17 cellular contexts compared by ENCODE assay signal in the genomic region with DNA sequence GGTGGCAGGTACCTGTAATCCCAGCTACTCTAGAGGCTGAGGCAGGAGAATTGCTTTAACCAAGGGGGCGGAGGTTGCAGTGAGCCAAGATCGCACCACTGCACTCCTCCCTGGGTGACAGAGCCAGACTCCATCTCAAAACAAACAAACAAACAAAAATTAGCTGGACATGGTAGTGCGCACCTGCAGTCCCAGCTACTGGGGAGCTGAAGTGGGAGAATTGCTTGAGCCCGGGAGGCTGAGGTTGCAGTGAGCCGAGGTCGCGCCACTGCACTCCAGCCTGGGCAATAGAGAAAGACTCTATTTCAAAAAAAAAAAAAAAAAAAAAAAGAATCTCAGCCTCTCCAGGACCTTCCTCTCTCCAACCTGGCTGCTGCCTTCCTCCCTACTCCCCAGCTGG. TPM values are rescaled to one million over a fixed set of nuclear protein-coding genes. Genes with fewer than 3 reads are reported as not detected.
A peak's percentile ranks its signal among the peaks of the same experiment; 100 is the strongest.
DNase-seq lines count a peak whose midpoint lies in the region; ATAC-seq and TF ChIP-seq lines count a peak whose summit lies in the region.
"Had no signal": no experiment of that assay in that cellular context is flagged by ENCODE, and none has a peak within 500 bp of the region (broad histone marks: within the 10 kb centered on the region; RNA-seq: fewer than 3 reads in every experiment).

No MANE protein-coding gene starts in this region.

- H3K27me3 Mint-ChIP-seq in activated naive CD8-positive, alpha-beta T cell treated with anti-CD3 and anti-CD28 coated beads, Interleukin-2, amount 10 ng/mL, durations not matched to agents 7 days and 5 days = no peaks in the 10 kb centered on the region
- no peaks in the 10 kb centered on the region for H3K27me3 Mint-ChIP-seq in activated naive CD8-positive, alpha-beta T cell treated with anti-CD3 and anti-CD28 coated beads, Interleukin-2, amount 50 U/mL, for 24 hours
- H3K27me3 Mint-ChIP-seq in effector memory CD8-positive, alpha-beta T cell = no peaks in the 10 kb centered on the region
- H3K27me3 Mint-ChIP-seq: B cell; CD4-positive, alpha-beta memory T cell had no signal

- no peak for TF ChIP-seq CTCF in tibial artery (IDR thresholded peaks at IDR 0.05)

- H3K27ac ChIP-seq in tibial artery = no peak overlapping the region

- no peak for ATAC-seq in activated naive CD8-positive, alpha-beta T cell treated with anti-CD3 and anti-CD28 coated beads, Interleukin-2, amount 10 ng/mL, durations not matched to agents 7 days and 5 days (ENCODE audit: low read depth)
- no peak for ATAC-seq in activated naive CD8-positive, alpha-beta T cell treated with anti-CD3 and anti-CD28 coated beads, Interleukin-2, amount 50 U/mL, for 24 hours
- no peak for ATAC-seq in effector memory CD8-positive, alpha-beta T cell (replicated peaks)
- ATAC-seq: GM23338 had no signal

- POLR2A ChIA-PET in activated naive CD8-positive, alpha-beta T cell treated with anti-CD3 and anti-CD28 coated beads, Interleukin-2, amount 10 ng/mL, durations not matched to agents 7 days and 5 days (lab: Charles Lee) = no interaction called here

- H3K4me1 Mint-ChIP-seq in activated naive CD8-positive, alpha-beta T cell treated with anti-CD3 and anti-CD28 coated beads, Interleukin-2, amount 10 ng/mL, durations not matched to agents 7 days and 5 days = peaks cover 1% of the 10 kb centered on the region
- H3K4me1 Mint-ChIP-seq in activated naive CD8-positive, alpha-beta T cell treated with anti-CD3 and anti-CD28 coated beads, Interleukin-2, amount 50 U/mL, for 24 hours = no peaks in the 10 kb centered on the region
- peaks cover 0 to 3% of the 10 kb centered on the region in 2 donors for H3K4me1 Mint-ChIP-seq in effector memory CD8-positive, alpha-beta T cell (ENCODE audit: low read depth in 2 of 2)
- H3K4me1 Mint-ChIP-seq: B cell, GM23338 had no signal

- H3K4me3 ChIP-seq in tibial artery = no peak overlapping the region
- H3K4me3 ChIP-seq: GM23338 had no signal

- H3K9me3 ChIP-seq in tibial artery = no peaks in the 10 kb centered on the region

- peaks cover 14% of the 10 kb centered on the region for H3K36me3 Mint-ChIP-seq in activated naive CD8-positive, alpha-beta T cell treated with anti-CD3 and anti-CD28 coated beads, Interleukin-2, amount 10 ng/mL, durations not matched to agents 7 days and 5 days
- H3K36me3 Mint-ChIP-seq in activated naive CD8-positive, alpha-beta T cell treated with anti-CD3 and anti-CD28 coated beads, Interleukin-2, amount 50 U/mL, for 24 hours (ENCODE audit: low read depth) = peaks cover 17% of the 10 kb centered on the region
- peaks cover 79% of the 10 kb centered on the region for H3K36me3 Mint-ChIP-seq in effector memory CD8-positive, alpha-beta T cell (ENCODE audit: insufficient read depth)

- no peaks in the 10 kb centered on the region for H3K27me3 ChIP-seq in tibial artery

- intact Hi-C loops in tibial artery (cut with DNase I; ENCODE audit: low total_unique reads) = loop anchor here (1.0 kb wide), 1 partner anchor 13 kb away; no protein-coding TSS in a partner anchor

- peak; percentile 5 for DNase-seq in activated T-cell treated with anti-CD3 and anti-CD28 coated beads, Interleukin-2, amount 50 U/mL, for 1 hour
- DNase-seq in activated T-cell treated with anti-CD3 and anti-CD28 coated beads, Interleukin-2, amount 50 U/mL, for 48 hours = no peak
- peak; percentile 6 for DNase-seq in activated naive CD8-positive, alpha-beta T cell treated with anti-CD3 and anti-CD28 coated beads, Interleukin-2, amount 10 ng/mL, durations not matched to agents 7 days and 5 days
- no peak for DNase-seq in activated naive CD8-positive, alpha-beta T cell treated with anti-CD3 and anti-CD28 coated beads, Interleukin-2, amount 50 U/mL, for 24 hours
- DNase-seq in effector memory CD8-positive, alpha-beta T cell = no peak
- DNase-seq in tibial artery (peak; percentile 4 to 12), putamen (ENCODE audit: low spot score) (no peak), foreskin melanocyte (no peak)
- DNase-seq: C1 segment of cervical spinal cord; CD4-positive, alpha-beta memory T cell; COR-L47; DMS153; DMS79 treated with DMSO at 0.1 percent for 48 hours; EL; H7 had no signal

- H3K27ac Mint-ChIP-seq in activated naive CD8-positive, alpha-beta T cell treated with anti-CD3 and anti-CD28 coated beads, Interleukin-2, amount 10 ng/mL, durations not matched to agents 7 days and 5 days = no peak overlapping the region
- H3K27ac Mint-ChIP-seq in activated naive CD8-positive, alpha-beta T cell treated with anti-CD3 and anti-CD28 coated beads, Interleukin-2, amount 50 U/mL, for 24 hours = no peak overlapping the region
- peak overlapping the region; percentile 75 to 80 for H3K27ac Mint-ChIP-seq in effector memory CD8-positive, alpha-beta T cell
- H3K27ac Mint-ChIP-seq: B cell, GM23338 had no signal

- H3K9me3 Mint-ChIP-seq in activated naive CD8-positive, alpha-beta T cell treated with anti-CD3 and anti-CD28 coated beads, Interleukin-2, amount 10 ng/mL, durations not matched to agents 7 days and 5 days = no peaks in the 10 kb centered on the region
- H3K9me3 Mint-ChIP-seq in activated naive CD8-positive, alpha-beta T cell treated with anti-CD3 and anti-CD28 coated beads, Interleukin-2, amount 50 U/mL, for 24 hours = no peaks in the 10 kb centered on the region
- H3K9me3 Mint-ChIP-seq in effector memory CD8-positive, alpha-beta T cell = no peaks in the 10 kb centered on the region
- H3K9me3 Mint-ChIP-seq: GM23338 had no signal

- H3K4me1 ChIP-seq in tibial artery = no peaks in the 10 kb centered on the region

- H3K36me3 ChIP-seq in tibial artery = peaks cover 22 to 46% (median 39%) of the 10 kb centered on the region in 3 donors

- H3K4me3 Mint-ChIP-seq in activated naive CD8-positive, alpha-beta T cell treated with anti-CD3 and anti-CD28 coated beads, Interleukin-2, amount 10 ng/mL, durations not matched to agents 7 days and 5 days = no peak overlapping the region
- H3K4me3 Mint-ChIP-seq in activated naive CD8-positive, alpha-beta T cell treated with anti-CD3 and anti-CD28 coated beads, Interleukin-2, amount 50 U/mL, for 24 hours = no peak overlapping the region
- peak overlapping the region in 1 of 2 donors; percentile 11 for H3K4me3 Mint-ChIP-seq in effector memory CD8-positive, alpha-beta T cell
- H3K4me3 Mint-ChIP-seq: B cell; CD4-positive, alpha-beta memory T cell; GM23338 had no signal

RNA-seq across cellular contexts. Expression of a gene that starts 20.1 kb away (rescaled TPM):
- 100 to 1,000 TPM; 315 to 318 TPM for total RNA-seq in activated naive CD8-positive, alpha-beta T cell treated with anti-CD3 and anti-CD28 coated beads, Interleukin-2, amount 10 ng/mL, durations not matched to agents 7 days and 5 days

RNA-seq across cellular contexts. Expression of a gene that starts 46.9 kb away (rescaled TPM):
- 10 to 100 TPM; 15.2 to 16.1 TPM for total RNA-seq in activated naive CD8-positive, alpha-beta T cell treated with anti-CD3 and anti-CD28 coated beads, Interleukin-2, amount 10 ng/mL, durations not matched to agents 7 days and 5 days

Comparison
In these comparisons a context has a peak if more than half of its experiments do, and no peak if none do; other contexts are left out.
1. DNase-seq: peak in activated T-cell treated with anti-CD3 and anti-CD28 coated beads, Interleukin-2, amount 50 U/mL, for 1 hour (single experiment), activated naive CD8-positive, alpha-beta T cell treated with anti-CD3 and anti-CD28 coated beads, Interleukin-2, amount 10 ng/mL, durations not matched to agents 7 days and 5 days (single experiment) and tibial artery (2 of 2); none in activated T-cell treated with anti-CD3 and anti-CD28 coated beads, Interleukin-2, amount 50 U/mL, for 48 hours (0 of 2), activated naive CD8-positive, alpha-beta T cell treated with anti-CD3 and anti-CD28 coated beads, Interleukin-2, amount 50 U/mL, for 24 hours (single experiment), effector memory CD8-positive, alpha-beta T cell (0 of 3), putamen (single experiment) and foreskin melanocyte (single experiment).
2. H3K27ac Mint-ChIP-seq: peak in effector memory CD8-positive, alpha-beta T cell (2 of 2); none in activated naive CD8-positive, alpha-beta T cell treated with anti-CD3 and anti-CD28 coated beads, Interleukin-2, amount 10 ng/mL, durations not matched to agents 7 days and 5 days (single experiment) and activated naive CD8-positive, alpha-beta T cell treated with anti-CD3 and anti-CD28 coated beads, Interleukin-2, amount 50 U/mL, for 24 hours (single experiment).